In the genomic region with DNA sequence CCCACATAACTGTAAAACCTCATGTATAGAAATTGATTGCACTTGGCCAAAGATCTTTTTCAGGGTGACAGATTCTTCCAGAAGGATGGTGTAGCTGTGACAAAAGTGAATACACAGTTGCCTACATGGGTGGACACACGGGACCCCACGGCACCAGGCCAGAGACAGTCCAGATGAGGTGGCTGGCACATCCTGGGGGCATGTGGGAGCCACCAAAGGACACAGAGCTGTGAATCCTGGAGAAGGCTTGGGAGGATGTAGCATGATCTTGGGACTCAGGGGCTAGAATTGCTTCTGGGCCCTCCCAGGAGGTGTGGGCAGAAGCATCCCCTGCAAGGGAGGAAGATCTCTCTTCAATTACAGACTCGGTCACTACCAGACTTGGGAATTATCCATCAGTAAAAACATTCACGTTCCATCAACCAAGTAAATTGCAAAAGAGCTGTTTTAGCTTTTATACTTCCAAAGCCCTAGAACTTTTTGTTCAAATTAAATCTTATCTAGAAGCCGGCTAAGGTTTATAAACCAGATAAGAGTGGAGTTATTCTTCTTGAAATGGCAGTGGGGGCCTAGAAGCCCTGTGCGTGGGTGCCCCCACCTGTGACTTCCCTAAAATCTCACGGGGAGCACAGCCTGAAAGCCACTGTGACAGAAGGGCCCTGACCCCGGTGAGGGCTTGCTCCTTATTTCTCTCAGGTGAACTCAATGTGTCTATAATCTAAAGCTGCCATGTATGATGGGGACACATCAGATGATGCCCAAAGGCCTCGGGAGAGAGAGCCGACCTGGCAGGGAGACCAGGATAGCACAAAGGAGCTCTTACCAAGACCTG, we compare ENCODE assay signal across 21 cellular contexts.
"Had no signal": no experiment of that assay in that cellular context is flagged by ENCODE, and none has a peak within 500 bp of the region (broad histone marks: within the 10 kb centered on the region; RNA-seq: fewer than 3 reads in every experiment).

No MANE protein-coding gene starts in this region.

- DNase-seq: activated CD4-positive, alpha-beta T cell treated with anti-CD3 and anti-CD28 coated beads for 36 hours; activated CD4-positive, CD25-positive, alpha-beta regulatory T cell; activated CD8-positive, alpha-beta T cell treated with anti-CD3 and anti-CD28 coated beads, Interleukin-2, amount 10 ng/mL, durations not matched to agents 7 days and 5 days; activated naive CD8-positive, alpha-beta T cell treated with anti-CD3 and anti-CD28 coated beads, Interleukin-2, amount 50 U/mL, for 24 hours; activated T-cell treated with anti-CD3 and anti-CD28 coated beads, Interleukin-2, amount 50 U/mL, for 24 hours; amygdala; central memory CD4-positive, alpha-beta T cell; foreskin melanocyte; heart right ventricle; mesendoderm; mucosa of descending colon; psoas muscle; stimulated activated CD4-positive, alpha-beta T cell treated with anti-CD3 and anti-CD28 coated beads, Interleukin-2, amount 100 ng/mL, for 48 hours; stimulated activated naive CD8-positive, alpha-beta T cell treated with anti-CD3 and anti-CD28 coated beads, Interleukin-15, Interleukin-2, amounts not matched to agents 100 U/mL and 50 U/mL, for 24 hours; T-cell; upper lobe of right lung had no signal

- H3K4me1 ChIP-seq: psoas muscle had no signal

- H3K4me3 ChIP-seq: heart right ventricle, lung, mucosa of descending colon, psoas muscle, upper lobe of right lung had no signal

- H3K27me3 Mint-ChIP-seq: activated naive CD4-positive, alpha-beta T cell treated with anti-CD3 and anti-CD28 coated beads, Interleukin-2, amount 50 U/mL, for 24 hours; activated T-cell treated with anti-CD3 and anti-CD28 coated beads, Interleukin-2, amount 50 U/mL, for 24 hours had no signal

- H3K4me3 Mint-ChIP-seq: activated CD4-positive, alpha-beta T cell treated with anti-CD3 and anti-CD28 coated beads for 36 hours; activated CD8-positive, alpha-beta T cell treated with anti-CD3 and anti-CD28 coated beads, Interleukin-2, amount 10 ng/mL, durations not matched to agents 7 days and 5 days; activated naive CD4-positive, alpha-beta T cell treated with anti-CD3 and anti-CD28 coated beads, Interleukin-2, amount 50 U/mL, for 24 hours; activated naive CD8-positive, alpha-beta T cell treated with anti-CD3 and anti-CD28 coated beads, Interleukin-2, amount 50 U/mL, for 24 hours; activated T-cell treated with anti-CD3 and anti-CD28 coated beads, Interleukin-2, amount 50 U/mL, for 24 hours; dendritic cell treated with granulocyte-macrophage colony-stimulating factor and Interleukin-4, amounts not matched to agents 40 ng/mL and 50 ng/mL, for 4 days; endodermal cell; natural killer cell treated with Interleukin-12 subunit alpha and Interleukin-12 subunit beta and Interleukin-15 and Interleukin-18, amount 100 ng/mL, for 72 hours; T-cell had no signal

- H3K4me1 Mint-ChIP-seq: activated CD4-positive, alpha-beta T cell treated with anti-CD3 and anti-CD28 coated beads for 36 hours; activated naive CD4-positive, alpha-beta T cell treated with anti-CD3 and anti-CD28 coated beads, Interleukin-2, amount 50 U/mL, for 24 hours; activated naive CD8-positive, alpha-beta T cell treated with anti-CD3 and anti-CD28 coated beads, Interleukin-2, amount 50 U/mL, for 24 hours; T-cell had no signal

- H3K36me3 ChIP-seq: heart right ventricle, upper lobe of right lung had no signal

- H3K9me3 ChIP-seq: heart right ventricle, mucosa of descending colon, psoas muscle, upper lobe of right lung had no signal

- H3K9me3 Mint-ChIP-seq: activated naive CD4-positive, alpha-beta T cell treated with anti-CD3 and anti-CD28 coated beads, Interleukin-2, amount 50 U/mL, for 24 hours; activated naive CD8-positive, alpha-beta T cell treated with anti-CD3 and anti-CD28 coated beads, Interleukin-2, amount 50 U/mL, for 24 hours; activated T-cell treated with anti-CD3 and anti-CD28 coated beads, Interleukin-2, amount 50 U/mL, for 24 hours; dendritic cell treated with granulocyte-macrophage colony-stimulating factor and Interleukin-4, amounts not matched to agents 40 ng/mL and 50 ng/mL, for 4 days; natural killer cell treated with Interleukin-12 subunit alpha and Interleukin-12 subunit beta and Interleukin-15 and Interleukin-18, amount 100 ng/mL, for 72 hours; T-cell had no signal

- H3K36me3 Mint-ChIP-seq: activated naive CD4-positive, alpha-beta T cell treated with anti-CD3 and anti-CD28 coated beads, Interleukin-2, amount 50 U/mL, for 24 hours; natural killer cell treated with Interleukin-12 subunit alpha and Interleukin-12 subunit beta and Interleukin-15 and Interleukin-18, amount 100 ng/mL, for 72 hours; T-cell had no signal

- H3K27me3 ChIP-seq: upper lobe of right lung had no signal

- H3K27ac Mint-ChIP-seq: activated CD4-positive, alpha-beta T cell treated with anti-CD3 and anti-CD28 coated beads for 36 hours; activated CD8-positive, alpha-beta T cell treated with anti-CD3 and anti-CD28 coated beads, Interleukin-2, amount 10 ng/mL, durations not matched to agents 7 days and 5 days; activated naive CD4-positive, alpha-beta T cell treated with anti-CD3 and anti-CD28 coated beads, Interleukin-2, amount 50 U/mL, for 24 hours; activated naive CD8-positive, alpha-beta T cell treated with anti-CD3 and anti-CD28 coated beads, Interleukin-2, amount 50 U/mL, for 24 hours; activated T-cell treated with anti-CD3 and anti-CD28 coated beads, Interleukin-2, amount 50 U/mL, for 24 hours; dendritic cell treated with granulocyte-macrophage colony-stimulating factor and Interleukin-4, amounts not matched to agents 40 ng/mL and 50 ng/mL, for 4 days; endodermal cell; natural killer cell treated with Interleukin-12 subunit alpha and Interleukin-12 subunit beta and Interleukin-15 and Interleukin-18, amount 100 ng/mL, for 72 hours; T-cell had no signal

- H3K27ac ChIP-seq: heart right ventricle, psoas muscle, upper lobe of right lung had no signal
